9 cellular contexts compared by ENCODE assay signal in the genomic region with DNA sequence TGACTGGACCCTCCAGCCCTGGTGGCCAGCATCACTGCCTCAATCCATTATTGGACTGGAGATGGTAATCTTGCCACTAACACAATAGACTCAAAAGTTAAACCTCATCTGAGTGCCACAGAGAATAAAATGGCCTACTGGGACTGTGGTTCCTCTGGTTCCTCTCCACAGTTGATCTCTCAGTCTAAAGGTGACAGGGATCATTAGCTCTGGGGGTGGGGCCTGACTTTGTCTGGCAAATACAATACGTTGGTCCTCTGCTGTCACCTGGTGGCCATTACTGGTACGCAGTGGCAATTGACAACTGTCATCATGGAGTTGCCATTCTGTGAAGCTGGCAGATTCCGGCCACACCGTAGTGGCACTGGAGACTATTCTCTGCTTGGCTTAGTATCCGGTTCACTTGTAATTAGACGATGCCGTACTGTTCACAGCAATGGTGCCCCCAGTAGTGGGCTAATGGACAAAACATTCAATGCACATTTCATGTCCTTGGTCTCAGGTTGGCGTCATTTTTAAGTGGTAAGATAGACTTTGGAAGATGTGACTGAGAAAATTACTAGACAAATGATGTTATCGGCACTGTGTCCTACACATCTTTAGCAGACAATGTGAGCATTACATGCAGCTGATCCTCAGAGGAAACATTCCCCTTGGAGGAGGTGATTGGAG. TPM values are rescaled to one million over a fixed set of nuclear protein-coding genes. Genes with fewer than 3 reads are reported as not detected.
DNase-seq lines count a peak whose midpoint lies in the region; ATAC-seq, FAIRE-seq and TF ChIP-seq lines count a peak whose summit lies in the region.
"Had no signal": no experiment of that assay in that cellular context is flagged by ENCODE, and none has a peak within 500 bp of the region (broad histone marks: within the 10 kb centered on the region; RNA-seq: fewer than 3 reads in every experiment).

No MANE protein-coding gene starts in this region.

- no peaks in the 10 kb centered on the region for H4K20me1 ChIP-seq in astrocyte (ENCODE audit: insufficient read depth, low read length)
- H4K20me1 ChIP-seq: BLaER1 treated with 17β-estradiol and CSF1 and Interleukin-3, amounts not matched to agents 10 nM and 100 nM had no signal

- no peak overlapping the region for H3K27ac Mint-ChIP-seq in astrocyte (ENCODE audit: unreplicated experiment)

- no peaks in the 10 kb centered on the region for H3K4me1 Mint-ChIP-seq in astrocyte (ENCODE audit: low read depth, unreplicated experiment)

- no peak overlapping the region for H3K9ac ChIP-seq in astrocyte (ENCODE audit: low read length)
- H3K9ac ChIP-seq: BLaER1 treated with 17β-estradiol and CSF1 and Interleukin-3, amounts not matched to agents 10 nM and 100 nM had no signal

- whole genome bisulfite sequencing in spleen, 5 donors, result 47 to 82% (median 57%) methylated on average over 5 to 9 of the region's 9 CpGs

- H3K27me3 Mint-ChIP-seq in astrocyte (ENCODE audit: low read depth, unreplicated experiment), result no peaks in the 10 kb centered on the region

- no peaks in the 10 kb centered on the region for H3K4me1 ChIP-seq in astrocyte (ENCODE audit: insufficient read depth, low read length)
- peaks cover 0 to 11% (median 2%) of the 10 kb centered on the region in 6 donors for H3K4me1 ChIP-seq in spleen

- H2AFZ ChIP-seq in astrocyte (ENCODE audit: low read depth, low read length), result no peak overlapping the region

- no peaks in the 10 kb centered on the region for H3K36me3 ChIP-seq in astrocyte (ENCODE audit: insufficient read depth, low read length)
- H3K36me3 ChIP-seq in spleen, result no peaks in the 10 kb centered on the region
- H3K36me3 ChIP-seq: BLaER1 treated with 17β-estradiol and CSF1 and Interleukin-3, amounts not matched to agents 10 nM and 100 nM had no signal

- no peaks in the 10 kb centered on the region for H3K36me3 Mint-ChIP-seq in astrocyte (ENCODE audit: low read depth, unreplicated experiment)

- peak; percentile 54 for FAIRE-seq in astrocyte (lab: Jason Lieb, UNC)

- TF ChIP-seq CTCF in astrocyte (IDR thresholded peaks at IDR 0.05; ENCODE audit: insufficient read depth, low read depth, low read length) (peak; percentile 98), spleen (IDR thresholded peaks at IDR 0.05 in 8 of 11, conservative IDR thresholded peaks at IDR 0.05 in 3 of 11) (peak; percentile 65 to 96 (median 84))

- intact Hi-C loops in spleen (cut with DNase I; ENCODE audit: low total_unique reads), result loop anchor here (2.0 to 5.0 kb wide), 2 partner anchors 74 to 149 kb away; no protein-coding TSS in a partner anchor

- H3K27me3 ChIP-seq in astrocyte (ENCODE audit: insufficient read depth, low read length) (no peaks in the 10 kb centered on the region), spleen (replicated peaks in 1 of 7) (no peaks in the 10 kb centered on the region)
- H3K27me3 ChIP-seq: BLaER1 treated with 17β-estradiol and CSF1 and Interleukin-3, amounts not matched to agents 10 nM and 100 nM had no signal

- H3K9me3 ChIP-seq in astrocyte (ENCODE audit: insufficient read depth, low read depth, low read length) (no peaks in the 10 kb centered on the region), spleen (peaks cover 0 to 10% (median 0%) of the 10 kb centered on the region in 8 donors)

- ATAC-seq in HG02884 (IDR thresholded peaks at IDR 0.05; ENCODE audit: unreplicated experiment), result peak; percentile 94

- H3K27ac ChIP-seq in astrocyte (ENCODE audit: low read depth, low read length) (no peak overlapping the region), spleen (no peak overlapping the region)
- H3K27ac ChIP-seq: BLaER1 treated with 17β-estradiol and CSF1 and Interleukin-3, amounts not matched to agents 10 nM and 100 nM had no signal

- no peak overlapping the region for H3K4me3 Mint-ChIP-seq in astrocyte (ENCODE audit: unreplicated experiment)

- no peak overlapping the region for H3K4me3 ChIP-seq in astrocyte (ENCODE audit: insufficient read depth, low read depth, low read length)
- H3K4me3 ChIP-seq in spleen, result no peak overlapping the region
- H3K4me3 ChIP-seq: BLaER1 treated with 17β-estradiol and CSF1 and Interleukin-3, amounts not matched to agents 10 nM and 100 nM had no signal

- DNase-seq in NCI-H1417 (lab: John Stamatoyannopoulos, UW) (peak; percentile 74 to 95 (median 87)), NCI-H1417 treated with DMSO at 0.1 percent for 48 hours (lab: John Stamatoyannopoulos, UW) (no peak), NCI-H1694 (lab: John Stamatoyannopoulos, UW) (peak; percentile 21), T-helper 22 cell (ENCODE audit: low read depth) (peak; percentile 26), astrocyte (ENCODE audit: low read depth) (peak; percentile 23), hippocampal formation (lab: John Stamatoyannopoulos, UW) (peak; percentile 19 to 27), spleen (peak; percentile 88)

- H3K79me2 ChIP-seq in astrocyte (ENCODE audit: insufficient read depth, low read length), result no peaks in the 10 kb centered on the region

- H3K4me2 ChIP-seq in astrocyte (ENCODE audit: low read length), result no peak overlapping the region

- TF ChIP-seq POLR2A in spleen (IDR thresholded peaks at IDR 0.05), result no peak

- H3K9me3 Mint-ChIP-seq in astrocyte (ENCODE audit: unreplicated experiment), result peaks cover 4% of the 10 kb centered on the region

RNA-seq across cellular contexts. Expression of gene FGFBP2, which starts 6.7 kb away (rescaled TPM):
- total RNA-seq in astrocyte (not detected in 2 replicates), spleen (10 to 100 TPM in 1 of 7 donors, 1 to 10 TPM in 6; 1.9 to 16.8 (median 7.2) TPM)
- polyA plus RNA-seq in spleen, result 1 to 10 TPM in 2 of 3 donors, under 1 TPM in 1; 0.47 to 2.2 (median 1.5) TPM

RNA-seq across cellular contexts. Expression of gene FGFBP1, which starts 17.8 kb away (rescaled TPM):
- total RNA-seq in astrocyte (not detected in 2 replicates), spleen (not detected)
- under 1 TPM in 2 of 3 donors, not detected in 1; 0.08 to 0.10 TPM for polyA plus RNA-seq in spleen
